In genomic region chr16:74998481-74999207, GRCh38 we compare ENCODE assay signal across 8 cellular contexts. TPM values are rescaled to one million over a fixed set of nuclear protein-coding genes. Genes with fewer than 3 reads are reported as not detected.
A peak's percentile ranks its signal among the peaks of the same experiment; 100 is the strongest.
DNase-seq lines count a peak whose midpoint lies in the region; ATAC-seq and TF ChIP-seq lines count a peak whose summit lies in the region.

ZNRF1 (plus strand) TSS chr16:74999024; CDS start chr16:74999672, 648 bp downstream.

- H3K36me3 Mint-ChIP-seq in CD14-positive monocyte (peaks cover 11 to 13% of the 10 kb centered on the region in 2 donors), endothelial cell (ENCODE audit: low read depth, unreplicated experiment) (peaks cover 12% of the 10 kb centered on the region), mesothelial cell of epicardium (no peaks in the 10 kb centered on the region)

- H3K27ac Mint-ChIP-seq in CD14-positive monocyte: peak within 1 kb of the TSS; percentile 54 to 94 (median 89)
- H3K27ac Mint-ChIP-seq in endothelial cell (ENCODE audit: unreplicated experiment): peak within 1 kb of the TSS; percentile 15
- H3K27ac Mint-ChIP-seq in mesothelial cell of epicardium: peak within 1 kb of the TSS; percentile 90

- H3K4me1 Mint-ChIP-seq in CD14-positive monocyte (peaks cover 35% of the 10 kb centered on the region), endothelial cell (ENCODE audit: unreplicated experiment) (peaks cover 38% of the 10 kb centered on the region), mesothelial cell of epicardium (peaks cover 42% of the 10 kb centered on the region)

- TF ChIP-seq CTCF in CD14-positive monocyte (IDR thresholded peaks at IDR 0.05) (peak; percentile 86), endothelial cell (IDR thresholded peaks at IDR 0.05; ENCODE audit: unreplicated experiment) (peak; percentile 87), mesothelial cell of epicardium (IDR thresholded peaks at IDR 0.05; ENCODE audit: unreplicated experiment) (peak; percentile 73)

- H3K9me3 Mint-ChIP-seq in CD14-positive monocyte (peaks cover 0 to 2% (median 0%) of the 10 kb centered on the region in 7 donors), endothelial cell (ENCODE audit: unreplicated experiment) (no peaks in the 10 kb centered on the region), mesothelial cell of epicardium (no peaks in the 10 kb centered on the region)

- H3K4me3 Mint-ChIP-seq in CD14-positive monocyte (peak within 1 kb of the TSS; percentile 88 to 98), endothelial cell (ENCODE audit: unreplicated experiment) (peak within 1 kb of the TSS; percentile 99), mesothelial cell of epicardium (peak within 1 kb of the TSS; percentile 83)

- intact Hi-C loops in CD14-positive monocyte (cut with micrococcal nuclease): loop anchor here (2.0 to 5.0 kb wide), 2 partner anchors 112 to 114 kb away; no protein-coding TSS in a partner anchor

- DNase-seq in CD14-positive monocyte (ENCODE audit: low spot score) (peak; percentile 83), GM19238 (ENCODE audit: insufficient read length, low spot score) (peak; percentile 88), NOMO-1 (lab: John Stamatoyannopoulos, UW; ENCODE audit: unreplicated experiment in 2 of 2) (peak; percentile 71 to 76), endothelial cell (ENCODE audit: low spot score) (peak; percentile 98), mesothelial cell of epicardium (ENCODE audit: low spot score in 2 of 2, unreplicated experiment in 2 of 2) (peak; percentile 71 to 76)
- DNase-seq in activated CD8-positive, alpha-beta memory T cell treated with anti-CD3 and anti-CD28 coated beads, Interleukin-2, amount 50 U/mL, for 1 hour (ENCODE audit: extremely low read depth): peak; percentile 43
- peak; percentile 58 to 66 for DNase-seq in stimulated activated CD8-positive, alpha-beta memory T cell treated with anti-CD3 and anti-CD28 coated beads, Interleukin-2, amount 100 ng/mL, for 1 hour (ENCODE audit: low read depth in 2 of 2)

- H3K27me3 Mint-ChIP-seq in CD14-positive monocyte (ENCODE audit: low read depth in 3 of 3): peaks cover 11 to 19% (median 16%) of the 10 kb centered on the region in 3 donors
- H3K27me3 Mint-ChIP-seq in endothelial cell (ENCODE audit: unreplicated experiment): peaks cover 7% of the 10 kb centered on the region
- H3K27me3 Mint-ChIP-seq in mesothelial cell of epicardium (ENCODE audit: low read depth): no peaks in the 10 kb centered on the region

- peak; percentile 48 for ATAC-seq in HG03457 (IDR thresholded peaks at IDR 0.05; ENCODE audit: unreplicated experiment)

RNA-seq across cellular contexts. Expression of gene ZNRF1, which starts in this region (rescaled TPM):
- 1 to 10 TPM; 1.9 to 4.3 TPM for polyA plus RNA-seq in CD14-positive monocyte
- 115 TPM for total RNA-seq in endothelial cell (ENCODE audit: unreplicated experiment)
- 52.9 to 55.0 TPM (median 53.1 TPM) in 3 replicates for total RNA-seq in mesothelial cell of epicardium

Comparison
In these comparisons a context has a peak if more than half of its experiments do, and no peak if none do; other contexts are left out.
1. Peak in every context shown above with its lines: DNase-seq and ATAC-seq.
2. DNase-seq: peak in every context shown above with its lines; median percentile 98 in endothelial cell; 88 in GM19238; 83 in CD14-positive monocyte; 74 in NOMO-1; 74 in mesothelial cell of epicardium; 62 in stimulated activated CD8-positive, alpha-beta memory T cell treated with anti-CD3 and anti-CD28 coated beads, Interleukin-2, amount 100 ng/mL, for 1 hour; 43 in activated CD8-positive, alpha-beta memory T cell treated with anti-CD3 and anti-CD28 coated beads, Interleukin-2, amount 50 U/mL, for 1 hour.
3. H3K27ac Mint-ChIP-seq: peak in every context shown above with its lines; median percentile 90 in mesothelial cell of epicardium; 89 in CD14-positive monocyte; 15 in endothelial cell.